8 cellular contexts compared by ENCODE assay signal in the genomic region with DNA sequence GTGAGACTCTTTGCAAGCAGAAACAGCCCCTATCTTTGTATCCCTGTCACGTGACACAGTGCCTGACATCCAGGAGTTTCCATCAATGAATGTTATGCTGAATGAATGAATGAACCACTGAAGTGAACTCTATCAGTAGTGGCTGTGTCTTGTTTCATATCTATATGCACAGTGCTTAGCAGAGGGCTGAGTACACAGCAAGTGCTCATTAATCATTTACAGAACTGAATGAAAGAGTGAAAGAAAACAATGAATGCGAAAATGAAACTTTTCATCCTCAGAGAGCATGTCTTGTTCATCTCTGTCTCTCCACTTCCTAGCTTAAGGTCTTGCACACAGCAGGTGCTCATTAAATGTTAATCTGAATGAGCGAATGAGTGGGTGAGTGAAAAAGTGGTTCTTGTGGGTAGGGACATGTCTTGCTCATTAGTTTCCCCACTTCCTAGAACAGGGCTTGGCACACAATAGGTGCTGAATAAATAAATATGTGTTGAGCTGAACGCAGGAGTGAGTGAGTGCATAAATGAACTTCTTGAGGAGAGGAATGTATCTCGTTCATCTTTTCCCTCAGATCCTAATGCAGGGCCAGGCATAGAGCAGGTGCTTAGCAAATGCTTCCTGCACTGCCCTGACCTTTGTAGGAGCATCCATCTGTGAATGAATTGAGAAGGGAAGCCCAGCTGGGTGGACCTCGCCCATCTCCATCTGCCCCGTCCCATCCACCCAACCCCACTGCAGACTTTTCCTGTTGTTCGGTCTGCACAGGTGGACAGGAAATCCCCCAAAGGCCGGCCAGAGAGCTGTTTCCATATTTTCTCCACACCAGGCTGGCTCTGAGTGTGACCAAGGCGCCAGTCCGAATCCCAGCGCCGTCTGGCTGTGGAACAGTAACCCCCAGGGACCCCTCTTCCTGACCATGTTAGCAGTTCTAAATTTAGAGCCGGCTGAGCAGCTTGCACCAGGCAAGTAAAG.
DNase-seq lines count a peak whose midpoint lies in the region; ATAC-seq, FAIRE-seq and TF ChIP-seq lines count a peak whose summit lies in the region.

No MANE protein-coding gene starts in this region.

- CTCF ChIA-PET in RWPE1 (lab: Yijun Ruan, JAX) = no interaction called here

- POLR2A ChIA-PET in RWPE1 (lab: Yijun Ruan, JAX; ENCODE audit: low non-redundant PET) = no interaction called here

- in situ Hi-C loops in GM13976 (cut with MboI; ENCODE audit: low sequenced_read_pairs, unreplicated experiment) = no loop called here

- H3K27ac ChIP-seq in RWPE1 = peak overlapping the region; percentile 24; the same call in 1 of the 2 replicates

- peak; percentile 79 for ATAC-seq in GM21737 (IDR thresholded peaks at IDR 0.05; ENCODE audit: unreplicated experiment)

- FAIRE-seq in D721Med (lab: Jason Lieb, UNC) = no peak

- peak; percentile 68 for DNase-seq in GM13976 (ENCODE audit: low spot score)
- DNase-seq in RWPE1 (ENCODE audit: low spot score) = no peak
- DNase-seq in left kidney (ENCODE audit: low read depth, low spot score) = peak; percentile 52
- no peak for DNase-seq in H4 (ENCODE audit: low spot score)
- DNase-seq in NCI-H446 treated with DMSO at 0.1 percent for 48 hours (lab: John Stamatoyannopoulos, UW) = no peak
- DNase-seq in DMS153 (lab: John Stamatoyannopoulos, UW) = no peak
- DNase-seq in D721Med (ENCODE audit: insufficient read length, low spot score) = no peak

- TF ChIP-seq CTCF in GM13976 (IDR thresholded peaks at IDR 0.05; ENCODE audit: borderline replicate concordance, control extremely low read depth, extremely low read depth, insufficient read depth, missing control alignments) (no peak), RWPE1 (conservative IDR thresholded peaks at IDR 0.05; ENCODE audit: low read depth) (no peak), D721Med (IDR thresholded peaks at IDR 0.05; ENCODE audit: insufficient read depth, missing control alignments) (no peak)

Comparison
In these comparisons a context has a peak if more than half of its experiments do, and no peak if none do; other contexts are left out.
1. DNase-seq: peak in GM13976 (single experiment) and left kidney (single experiment); none in RWPE1 (single experiment), H4 (single experiment), NCI-H446 treated with DMSO at 0.1 percent for 48 hours (single experiment), DMS153 (single experiment) and D721Med (single experiment).